18 cellular contexts compared by ENCODE assay signal in the genomic region with DNA sequence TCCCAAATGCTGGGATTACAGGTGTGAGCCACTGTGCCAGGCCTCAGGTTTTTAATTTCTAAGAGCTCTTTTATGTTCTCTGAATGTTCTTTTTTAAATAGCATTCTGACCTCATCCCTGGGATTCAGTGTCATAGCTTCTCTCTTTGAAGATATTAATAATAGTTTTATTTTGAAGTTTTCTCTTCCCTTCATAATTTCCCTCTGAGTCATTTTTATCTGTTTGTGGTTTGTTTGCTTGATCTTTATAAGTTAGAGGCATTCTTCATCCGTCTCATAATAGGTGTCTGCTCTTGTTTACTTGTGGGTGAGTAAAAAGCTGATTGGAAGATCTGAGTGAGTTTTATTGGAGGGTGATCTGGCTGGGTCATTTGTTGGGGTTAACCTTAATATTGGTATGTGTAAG. TPM values are rescaled to one million over a fixed set of nuclear protein-coding genes. Genes with fewer than 3 reads are reported as not detected.
A peak's percentile ranks its signal among the peaks of the same experiment; 100 is the strongest.
DNase-seq lines count a peak whose midpoint lies in the region; ATAC-seq and TF ChIP-seq lines count a peak whose summit lies in the region.
"Had no signal": no experiment of that assay in that cellular context is flagged by ENCODE, and none has a peak within 500 bp of the region (broad histone marks: within the 10 kb centered on the region; RNA-seq: fewer than 3 reads in every experiment).

No MANE protein-coding gene starts in this region.

- no peak overlapping the region for H3K23ac ChIP-seq in trophoblast cell (ENCODE audit: low read length)

- H3K4me3 ChIP-seq in brain microvascular endothelial cell (ENCODE audit: low read depth, low read length) = no peak overlapping the region
- no peak overlapping the region for H3K4me3 ChIP-seq in trophoblast cell (ENCODE audit: low read depth, low read length)
- H3K4me3 ChIP-seq: left ventricle myocardium inferior, right lobe of liver had no signal

- H2AFZ ChIP-seq in trophoblast cell (ENCODE audit: insufficient read depth, low read length, poor library complexity) = no peak overlapping the region

- H3K79me1 ChIP-seq in trophoblast cell (ENCODE audit: low read length) = no peaks in the 10 kb centered on the region

- no peak overlapping the region for H3K4ac ChIP-seq in trophoblast cell (ENCODE audit: low read depth, low read length)

- no peaks in the 10 kb centered on the region for H3K79me2 ChIP-seq in trophoblast cell (ENCODE audit: control insufficient read depth, insufficient read depth, low read length, poor library complexity)

- no peak for TF ChIP-seq CTCF in brain microvascular endothelial cell (IDR thresholded peaks at IDR 0.05; ENCODE audit: low read depth, low read length, missing control alignments)

- ATAC-seq in HG02973 (IDR thresholded peaks at IDR 0.05; ENCODE audit: unreplicated experiment) = no peak
- ATAC-seq: effector memory CD8-positive, alpha-beta T cell; right lobe of liver; T-helper 17 cell had no signal

- H3K4me2 ChIP-seq in trophoblast cell (ENCODE audit: low read length) = no peak overlapping the region

- H3K14ac ChIP-seq in trophoblast cell (ENCODE audit: low read length) = no peak overlapping the region

- H4K12ac ChIP-seq in trophoblast cell (ENCODE audit: low read depth, low read length) = no peak overlapping the region

- H2BK120ac ChIP-seq in trophoblast cell (ENCODE audit: insufficient read depth, low read length, poor library complexity) = no peak overlapping the region

- no CpG with 5 or more reads among the region's 1 CpG for WGBS in trophoblast cell (ENCODE audit: extremely low coverage, insufficient coverage, insufficient read length)

- no peaks in the 10 kb centered on the region for H3K9me3 ChIP-seq in trophoblast cell (ENCODE audit: insufficient read depth, low read depth, low read length)
- H3K9me3 ChIP-seq: left ventricle myocardium inferior, right lobe of liver had no signal

- no peak overlapping the region for H4K91ac ChIP-seq in trophoblast cell (ENCODE audit: low read depth, low read length)

- H3K36me3 ChIP-seq in brain microvascular endothelial cell (replicated peaks) = no peaks in the 10 kb centered on the region
- H3K36me3 ChIP-seq in trophoblast cell (ENCODE audit: control insufficient read depth in 1 of 2, insufficient read depth in 2 of 2, low read length in 2 of 2) = no peaks in the 10 kb centered on the region
- H3K36me3 ChIP-seq: left ventricle myocardium inferior, right lobe of liver had no signal

- H3K9ac ChIP-seq in trophoblast cell (ENCODE audit: low read length) = no peak overlapping the region

- H2BK12ac ChIP-seq in trophoblast cell (ENCODE audit: low read length) = no peak overlapping the region

- peak; percentile 31 for DNase-seq in Daoy (ENCODE audit: low read depth)
- DNase-seq in LoVo (ENCODE audit: low spot score) = peak; percentile 63
- DNase-seq in brain microvascular endothelial cell = peak; percentile 60
- DNase-seq in kidney tubule cell (ENCODE audit: low spot score) = peak; percentile 51
- no peak for DNase-seq in NCI-H146 treated with DMSO at 0.1 percent for 48 hours (lab: John Stamatoyannopoulos, UW; ENCODE audit: unreplicated experiment)
- no peak for DNase-seq in trophoblast cell
- no peak for DNase-seq in DMS153 treated with DMSO at 0.1 percent for 48 hours (lab: John Stamatoyannopoulos, UW; ENCODE audit: unreplicated experiment)
- DNase-seq: activated CD8-positive, alpha-beta memory T cell treated with anti-CD3 and anti-CD28 coated beads for 24 hours; effector memory CD8-positive, alpha-beta T cell; left ventricle myocardium inferior; MM.1S; NCI-H1694; NCI-H446 treated with DMSO at 0.1 percent for 48 hours; nucleus accumbens; right lobe of liver; SIG-M5; T-helper 17 cell had no signal

- no peak overlapping the region for H2BK5ac ChIP-seq in trophoblast cell (ENCODE audit: low read depth, low read length, poor library complexity)

- H2AK5ac ChIP-seq in trophoblast cell (ENCODE audit: low read length) = no peak overlapping the region

- H4K8ac ChIP-seq in trophoblast cell (ENCODE audit: low read depth, low read length) = no peak overlapping the region

- no peaks in the 10 kb centered on the region for H3K4me1 ChIP-seq in trophoblast cell (ENCODE audit: control insufficient read depth in 1 of 2, insufficient read depth in 2 of 2, low read length in 2 of 2)
- H3K4me1 ChIP-seq: left ventricle myocardium inferior, right lobe of liver had no signal

- H3K18ac ChIP-seq in trophoblast cell (ENCODE audit: low read length) = no peak overlapping the region

- in situ Hi-C loops in brain microvascular endothelial cell (cut with HindIII; ENCODE audit: low pct_ligation_motif_present, low sequenced_read_pairs) = no loop called here

- H3K27ac ChIP-seq in brain microvascular endothelial cell = peak overlapping the region; percentile 80
- no peak overlapping the region for H3K27ac ChIP-seq in trophoblast cell (ENCODE audit: low read depth, low read length)
- H3K27ac ChIP-seq: left ventricle myocardium inferior, right lobe of liver had no signal

- H3K27me3 ChIP-seq in brain microvascular endothelial cell (replicated peaks) (no peaks in the 10 kb centered on the region), trophoblast cell (ENCODE audit: insufficient read depth, low read length) (no peaks in the 10 kb centered on the region)
- H3K27me3 ChIP-seq: right lobe of liver had no signal

RNA-seq across cellular contexts. Expression of a gene that starts 12.5 kb away (rescaled TPM):
- total RNA-seq in Daoy (2014; rRNA removed; shearing (Covaris generic)) = 0.30 and 2.2 TPM in 2 replicates
- polyA plus RNA-seq in trophoblast cell (2013) = 5.6 and 6.8 TPM in 2 replicates

Comparison
In these comparisons a context has a peak if more than half of its experiments do, and no peak if none do; other contexts are left out.
1. DNase-seq: peak in Daoy (single experiment), LoVo (single experiment), brain microvascular endothelial cell (single experiment) and kidney tubule cell (single experiment); none in NCI-H146 treated with DMSO at 0.1 percent for 48 hours (single experiment), trophoblast cell (0 of 2) and DMS153 treated with DMSO at 0.1 percent for 48 hours (single experiment).